Comparison of ENCODE assay signal across 1 cellular context in the genomic region with DNA sequence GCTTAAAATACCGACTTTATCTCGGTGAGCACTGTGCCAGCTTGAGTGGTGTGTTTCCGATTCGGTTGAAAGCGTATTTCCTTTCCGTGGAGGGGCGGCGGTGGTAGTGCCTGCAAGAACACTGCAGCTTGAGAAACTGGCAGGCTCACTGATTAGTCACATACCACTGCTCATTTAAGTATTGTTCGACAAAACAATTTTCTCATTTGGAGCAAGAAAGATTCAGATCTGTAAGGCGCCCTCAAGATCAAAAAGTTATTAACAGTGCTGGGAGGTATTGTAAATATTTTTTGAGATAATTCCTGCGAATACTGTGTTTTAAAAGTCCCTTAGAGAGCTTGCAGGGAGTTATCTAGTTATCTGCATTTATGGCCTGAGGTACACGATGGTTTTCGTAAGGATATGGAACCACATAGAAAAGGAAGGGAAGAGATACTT.
TF ChIP-seq lines count a peak whose summit lies in the region.

No MANE protein-coding gene starts in this region.

TF ChIP-seq in Ishikawa, 13 proteins besides CTCF, POLR2A, EP300 and RAD21 (continued from another document):
- TF ChIP-seq, protein P1, sequence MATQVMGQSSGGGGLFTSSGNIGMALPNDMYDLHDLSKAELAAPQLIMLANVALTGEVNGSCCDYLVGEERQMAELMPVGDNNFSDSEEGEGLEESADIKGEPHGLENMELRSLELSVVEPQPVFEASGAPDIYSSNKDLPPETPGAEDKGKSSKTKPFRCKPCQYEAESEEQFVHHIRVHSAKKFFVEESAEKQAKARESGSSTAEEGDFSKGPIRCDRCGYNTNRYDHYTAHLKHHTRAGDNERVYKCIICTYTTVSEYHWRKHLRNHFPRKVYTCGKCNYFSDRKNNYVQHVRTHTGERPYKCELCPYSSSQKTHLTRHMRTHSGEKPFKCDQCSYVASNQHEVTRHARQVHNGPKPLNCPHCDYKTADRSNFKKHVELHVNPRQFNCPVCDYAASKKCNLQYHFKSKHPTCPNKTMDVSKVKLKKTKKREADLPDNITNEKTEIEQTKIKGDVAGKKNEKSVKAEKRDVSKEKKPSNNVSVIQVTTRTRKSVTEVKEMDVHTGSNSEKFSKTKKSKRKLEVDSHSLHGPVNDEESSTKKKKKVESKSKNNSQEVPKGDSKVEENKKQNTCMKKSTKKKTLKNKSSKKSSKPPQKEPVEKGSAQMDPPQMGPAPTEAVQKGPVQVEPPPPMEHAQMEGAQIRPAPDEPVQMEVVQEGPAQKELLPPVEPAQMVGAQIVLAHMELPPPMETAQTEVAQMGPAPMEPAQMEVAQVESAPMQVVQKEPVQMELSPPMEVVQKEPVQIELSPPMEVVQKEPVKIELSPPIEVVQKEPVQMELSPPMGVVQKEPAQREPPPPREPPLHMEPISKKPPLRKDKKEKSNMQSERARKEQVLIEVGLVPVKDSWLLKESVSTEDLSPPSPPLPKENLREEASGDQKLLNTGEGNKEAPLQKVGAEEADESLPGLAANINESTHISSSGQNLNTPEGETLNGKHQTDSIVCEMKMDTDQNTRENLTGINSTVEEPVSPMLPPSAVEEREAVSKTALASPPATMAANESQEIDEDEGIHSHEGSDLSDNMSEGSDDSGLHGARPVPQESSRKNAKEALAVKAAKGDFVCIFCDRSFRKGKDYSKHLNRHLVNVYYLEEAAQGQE (IDR thresholded peaks at IDR 0.05; ENCODE audit: low read depth): no peak
- TF ChIP-seq ZBTB7A (IDR thresholded peaks at IDR 0.05; ENCODE audit: low read depth) (no peak), CEBPB (IDR thresholded peaks at IDR 0.05) (no peak)
